In genomic region chr11:101860694-101861371, GRCh38 we compare ENCODE assay signal across 8 cellular contexts. TPM values are rescaled to one million over a fixed set of nuclear protein-coding genes. Genes with fewer than 3 reads are reported as not detected.
DNase-seq lines count a peak whose midpoint lies in the region; ATAC-seq and TF ChIP-seq lines count a peak whose summit lies in the region.

No MANE protein-coding gene starts in this region.

- H3K9me3 ChIP-seq in psoas muscle = no peaks in the 10 kb centered on the region

- H3K27ac ChIP-seq in psoas muscle = no peak overlapping the region

- H3K4me3 ChIP-seq in psoas muscle = no peak overlapping the region

- H3K36me3 Mint-ChIP-seq in activated naive CD4-positive, alpha-beta T cell treated with anti-CD3 and anti-CD28 coated beads, Interleukin-2, amount 10 ng/mL, durations not matched to agents 7 days and 5 days = no peaks in the 10 kb centered on the region

- H3K27me3 ChIP-seq in psoas muscle (ENCODE audit: insufficient read depth in 3 of 3, low read length in 2 of 3) = no peaks in the 10 kb centered on the region

- H3K4me1 Mint-ChIP-seq in activated naive CD4-positive, alpha-beta T cell treated with anti-CD3 and anti-CD28 coated beads, Interleukin-2, amount 10 ng/mL, durations not matched to agents 7 days and 5 days = no peaks in the 10 kb centered on the region

- H3K27me3 Mint-ChIP-seq in activated naive CD4-positive, alpha-beta T cell treated with anti-CD3 and anti-CD28 coated beads, Interleukin-2, amount 10 ng/mL, durations not matched to agents 7 days and 5 days = no peaks in the 10 kb centered on the region

- intact Hi-C loops in Right ventricle myocardium superior (cut with DNase I) (loop anchor here (5.0 kb wide), 1 partner anchor 146 kb away; no protein-coding TSS in a partner anchor), psoas muscle (cut with DNase I) (loop anchor here (2.0 kb wide), 1 partner anchor 148 kb away; no protein-coding TSS in a partner anchor)

- DNase-seq in DMS153 (lab: John Stamatoyannopoulos, UW) = peak; percentile 30
- peak; percentile 59 to 87 for DNase-seq in NCI-H526 (lab: John Stamatoyannopoulos, UW)
- peak; percentile 36 for DNase-seq in activated naive CD4-positive, alpha-beta T cell treated with anti-CD3 and anti-CD28 coated beads, Interleukin-2, amount 10 ng/mL, durations not matched to agents 7 days and 5 days
- DNase-seq in Right ventricle myocardium superior = no peak
- DNase-seq in psoas muscle = no peak

- no peak overlapping the region for H3K27ac Mint-ChIP-seq in activated naive CD4-positive, alpha-beta T cell treated with anti-CD3 and anti-CD28 coated beads, Interleukin-2, amount 10 ng/mL, durations not matched to agents 7 days and 5 days

- H3K9me3 Mint-ChIP-seq in activated naive CD4-positive, alpha-beta T cell treated with anti-CD3 and anti-CD28 coated beads, Interleukin-2, amount 10 ng/mL, durations not matched to agents 7 days and 5 days = no peaks in the 10 kb centered on the region

- H3K36me3 ChIP-seq in psoas muscle (ENCODE audit: insufficient read depth in 1 of 2, low read depth in 1 of 2) = no peaks in the 10 kb centered on the region

- no peaks in the 10 kb centered on the region for H3K4me1 ChIP-seq in psoas muscle

- CTCF ChIA-PET in activated naive CD4-positive, alpha-beta T cell treated with anti-CD3 and anti-CD28 coated beads, Interleukin-2, amount 10 ng/mL, durations not matched to agents 7 days and 5 days (lab: Charles Lee) = interaction anchor here (0.6 to 5.9 kb wide), 14 partner anchors 12 to 1016 kb away, joined by 3 to 116 read pairs (median 3); no protein-coding TSS in a partner anchor

- no peak overlapping the region for H3K4me3 Mint-ChIP-seq in activated naive CD4-positive, alpha-beta T cell treated with anti-CD3 and anti-CD28 coated beads, Interleukin-2, amount 10 ng/mL, durations not matched to agents 7 days and 5 days

- ATAC-seq in GM19324 (IDR thresholded peaks at IDR 0.05; ENCODE audit: low FRiP score, unreplicated experiment) = peak; percentile 84
- ATAC-seq in HG03175 (IDR thresholded peaks at IDR 0.05; ENCODE audit: unreplicated experiment) = peak; percentile 94
- peak; percentile 94 for ATAC-seq in Right ventricle myocardium superior (ENCODE audit: poor library complexity)
- ATAC-seq in psoas muscle = peak; percentile 62 to 79 (median 74)
- no peak for ATAC-seq in GM18520 (IDR thresholded peaks at IDR 0.05; ENCODE audit: unreplicated experiment)

- TF ChIP-seq CTCF in psoas muscle (IDR thresholded peaks at IDR 0.05) = peak; percentile 70

- 23 to 33% (median 30%) methylated on average over 9 of the region's 9 CpGs for WGBS in psoas muscle, 3 donors

RNA-seq across cellular contexts. Expression of gene CEP126, which starts 54.0 kb away (rescaled TPM):
- 1.2 TPM for total RNA-seq in Right ventricle myocardium superior
- 1 to 10 TPM in 1 of 4 donors, under 1 TPM in 3; 0.46 to 1.2 (median 0.52) TPM for total RNA-seq in psoas muscle
- under 1 TPM; 0.12 to 0.34 (median 0.21) TPM for polyA plus RNA-seq in psoas muscle

RNA-seq across cellular contexts. Expression of gene ANGPTL5, which starts 55.5 kb away (rescaled TPM):
- total RNA-seq in Right ventricle myocardium superior (1.9 TPM), psoas muscle (under 1 TPM in 3 of 4 donors, not detected in 1; 0.12 to 0.21 (median 0.15) TPM)
- under 1 TPM; 0.03 to 0.17 (median 0.16) TPM for polyA plus RNA-seq in psoas muscle

Comparison
In these comparisons a context has a peak if more than half of its experiments do, and no peak if none do; other contexts are left out.
1. DNase-seq: peak in DMS153 (single experiment), NCI-H526 (2 of 2) and activated naive CD4-positive, alpha-beta T cell treated with anti-CD3 and anti-CD28 coated beads, Interleukin-2, amount 10 ng/mL, durations not matched to agents 7 days and 5 days (single experiment); none in Right ventricle myocardium superior (single experiment) and psoas muscle (0 of 2).